ENCODE assay signal across 19 cellular contexts in genomic region chr10:30014511-30014910, GRCh38. TPM values are rescaled to one million over a fixed set of nuclear protein-coding genes. Genes with fewer than 3 reads are reported as not detected.
DNase-seq lines count a peak whose midpoint lies in the region; ATAC-seq and TF ChIP-seq lines count a peak whose summit lies in the region.
"Had no signal": no experiment of that assay in that cellular context is flagged by ENCODE, and none has a peak within 500 bp of the region (broad histone marks: within the 10 kb centered on the region; RNA-seq: fewer than 3 reads in every experiment).

No MANE protein-coding gene starts in this region.

- H3K36me3 ChIP-seq in SJSA1 (peaks cover 44% of the 10 kb centered on the region), fibroblast of lung (ENCODE audit: control insufficient read depth, insufficient read depth, low read length) (no peaks in the 10 kb centered on the region), smooth muscle cell (ENCODE audit: low read depth) (no peaks in the 10 kb centered on the region)
- H3K36me3 ChIP-seq: BLaER1 had no signal

- no peaks in the 10 kb centered on the region for H3K9me3 Mint-ChIP-seq in activated CD8-positive, alpha-beta memory T cell treated with anti-CD3 and anti-CD28 coated beads, Interleukin-2, amount 10 ng/mL, durations not matched to agents 7 days and 5 days (ENCODE audit: low read depth)
- H3K9me3 Mint-ChIP-seq: CD4-positive, alpha-beta memory T cell had no signal

- H3K36me3 Mint-ChIP-seq in activated CD8-positive, alpha-beta memory T cell treated with anti-CD3 and anti-CD28 coated beads, Interleukin-2, amount 10 ng/mL, durations not matched to agents 7 days and 5 days = no peaks in the 10 kb centered on the region
- H3K36me3 Mint-ChIP-seq: CD4-positive, alpha-beta memory T cell had no signal

- no peaks in the 10 kb centered on the region for H3K9me3 ChIP-seq in SJSA1 (replicated peaks)
- no peaks in the 10 kb centered on the region for H3K9me3 ChIP-seq in fibroblast of lung (ENCODE audit: control insufficient read depth, insufficient read depth, low read depth, low read length)
- no peaks in the 10 kb centered on the region for H3K9me3 ChIP-seq in smooth muscle cell (replicated peaks; ENCODE audit: low read depth)
- H3K9me3 ChIP-seq: BLaER1 had no signal

- no peak overlapping the region for H2AFZ ChIP-seq in fibroblast of lung (ENCODE audit: low read length)
- H2AFZ ChIP-seq in smooth muscle cell (ENCODE audit: low read depth) = no peak overlapping the region

- H3K27ac ChIP-seq in SJSA1 (peak overlapping the region; percentile 42; the same call in 1 of the 2 replicates), fibroblast of lung (ENCODE audit: insufficient read depth, low read length) (no peak overlapping the region), smooth muscle cell (ENCODE audit: low read depth) (peak overlapping the region; percentile 3)
- H3K27ac ChIP-seq: BLaER1 had no signal

- peaks cover 6% of the 10 kb centered on the region for H3F3A ChIP-seq in smooth muscle cell (ENCODE audit: low read depth)

- no peaks in the 10 kb centered on the region for H4K20me1 ChIP-seq in fibroblast of lung (ENCODE audit: control insufficient read depth, extremely low read depth, insufficient read depth, low read length)
- no peaks in the 10 kb centered on the region for H4K20me1 ChIP-seq in smooth muscle cell (ENCODE audit: low read depth)
- H4K20me1 ChIP-seq: BLaER1 had no signal

- CTCF ChIA-PET in activated CD8-positive, alpha-beta memory T cell treated with anti-CD3 and anti-CD28 coated beads, Interleukin-2, amount 10 ng/mL, durations not matched to agents 7 days and 5 days (lab: Charles Lee) = interaction anchor here (0.9 to 2.5 kb wide), 4 partner anchors 12 to 35 kb away, joined by 3 to 10 read pairs (median 5); no protein-coding TSS in a partner anchor

- H3K4me3 ChIP-seq in SJSA1 (no peak overlapping the region), fibroblast of lung (replicated peaks in 1 of 4; ENCODE audit: control extremely low read depth in 1 of 4, insufficient read depth in 1 of 4, low read depth in 3 of 4, low read length in 4 of 4) (no peak overlapping the region), smooth muscle cell (no peak overlapping the region)
- H3K4me3 ChIP-seq: BLaER1 had no signal

- peaks cover 37% of the 10 kb centered on the region for H3K4me1 ChIP-seq in SJSA1 (replicated peaks)
- peaks cover 7% of the 10 kb centered on the region for H3K4me1 ChIP-seq in fibroblast of lung (ENCODE audit: control insufficient read depth, extremely low read depth, insufficient read depth, low read length)
- peaks cover 13% of the 10 kb centered on the region for H3K4me1 ChIP-seq in smooth muscle cell (ENCODE audit: low read depth)

- peaks cover 25% of the 10 kb centered on the region for H3K27me3 Mint-ChIP-seq in activated CD8-positive, alpha-beta memory T cell treated with anti-CD3 and anti-CD28 coated beads, Interleukin-2, amount 10 ng/mL, durations not matched to agents 7 days and 5 days

- peaks cover 31% of the 10 kb centered on the region for H3K4me1 Mint-ChIP-seq in activated CD8-positive, alpha-beta memory T cell treated with anti-CD3 and anti-CD28 coated beads, Interleukin-2, amount 10 ng/mL, durations not matched to agents 7 days and 5 days

- H3K27me3 ChIP-seq in SJSA1 (replicated peaks) (no peaks in the 10 kb centered on the region), fibroblast of lung (ENCODE audit: control insufficient read depth, insufficient read depth, low read length) (no peaks in the 10 kb centered on the region), smooth muscle cell (ENCODE audit: low read depth) (no peaks in the 10 kb centered on the region)
- H3K27me3 ChIP-seq: BLaER1 had no signal

- peak overlapping the region; percentile 73 for H3K27ac Mint-ChIP-seq in activated CD8-positive, alpha-beta memory T cell treated with anti-CD3 and anti-CD28 coated beads, Interleukin-2, amount 10 ng/mL, durations not matched to agents 7 days and 5 days
- H3K27ac Mint-ChIP-seq: CD4-positive, alpha-beta memory T cell had no signal

- no peak overlapping the region for H3K9ac ChIP-seq in fibroblast of lung (ENCODE audit: insufficient read depth, low read length)
- no peak overlapping the region for H3K9ac ChIP-seq in smooth muscle cell (ENCODE audit: low read depth)
- H3K9ac ChIP-seq: BLaER1 had no signal

- TF ChIP-seq CTCF in fibroblast of lung (conservative IDR thresholded peaks at IDR 0.05 in 1 of 2, IDR thresholded peaks at IDR 0.05 in 1 of 2; ENCODE audit: low read depth in 1 of 2, low read length in 2 of 2) (no peak), smooth muscle cell (IDR thresholded peaks at IDR 0.05; ENCODE audit: borderline replicate concordance, insufficient read depth, poor library complexity, severe bottlenecking) (no peak)

- H3K4me2 ChIP-seq in fibroblast of lung (ENCODE audit: extremely low read depth, insufficient read depth, low read length) (peak overlapping the region; percentile 32), smooth muscle cell (peak overlapping the region; percentile 44)
- H3K4me2 ChIP-seq: BLaER1 had no signal

- WGBS in smooth muscle cell (ENCODE audit: low lambda C conversion rate) = 51% methylated on average over 8 of the region's 8 CpGs

- DNase-seq in activated CD8-positive, alpha-beta memory T cell treated with anti-CD3 and anti-CD28 coated beads, Interleukin-2, amount 10 ng/mL, durations not matched to agents 7 days and 5 days = no peak
- DNase-seq in activated CD8-positive, alpha-beta memory T cell treated with anti-CD3 and anti-CD28 coated beads for 24 hours = no peak
- DNase-seq in SJSA1 (ENCODE audit: low read depth in 1 of 2, low spot score in 2 of 2) (peak in 1 of 2 experiments; percentile 23), fibroblast of lung (ENCODE audit: low read depth in 2 of 2) (peak; percentile 39 to 45), smooth muscle cell (lab: John Stamatoyannopoulos, UW; ENCODE audit: unreplicated experiment) (no peak), NCI-H2196 (lab: John Stamatoyannopoulos, UW; ENCODE audit: unreplicated experiment) (no peak), medulla oblongata (ENCODE audit: extremely low spot score) (no peak)
- DNase-seq in stimulated activated CD4-positive, alpha-beta T cell treated with anti-CD3 and anti-CD28 coated beads, Interleukin-15, amount 100 ng/mL, for 24 hours = no peak
- DNase-seq: Calu3; CD4-positive, alpha-beta memory T cell; KBM-7; NCI-H1105; NCI-H1694; NCI-H2081 treated with DMSO at 0.1 percent for 48 hours; NCI-H510A; NCI-H748 treated with DMSO at 0.1 percent for 48 hours; NK-92 treated with Interleukin-12 subunit alpha and Interleukin-12 subunit beta, amount 100 ng/mL, for 24 hours; Right ventricle myocardium superior had no signal

- H3K4me3 Mint-ChIP-seq in activated CD8-positive, alpha-beta memory T cell treated with anti-CD3 and anti-CD28 coated beads, Interleukin-2, amount 10 ng/mL, durations not matched to agents 7 days and 5 days = no peak overlapping the region
- H3K4me3 Mint-ChIP-seq: CD4-positive, alpha-beta memory T cell had no signal

- peak; percentile 47 for ATAC-seq in activated CD8-positive, alpha-beta memory T cell treated with anti-CD3 and anti-CD28 coated beads, Interleukin-2, amount 10 ng/mL, durations not matched to agents 7 days and 5 days

- H3K79me2 ChIP-seq in fibroblast of lung (ENCODE audit: control insufficient read depth, insufficient read depth, low read length) = no peaks in the 10 kb centered on the region
- no peaks in the 10 kb centered on the region for H3K79me2 ChIP-seq in smooth muscle cell (ENCODE audit: low read depth)

RNA-seq across cellular contexts. Expression of gene JCAD, which starts 44.9 kb away (rescaled TPM):
- under 1 TPM; 0.16 to 0.58 TPM for total RNA-seq in activated CD8-positive, alpha-beta memory T cell treated with anti-CD3 and anti-CD28 coated beads, Interleukin-2, amount 10 ng/mL, durations not matched to agents 7 days and 5 days
- 15.6 and 24.9 TPM in 2 replicates for total RNA-seq in SJSA1 (2014; rRNA removed; shearing (Covaris generic))
- total RNA-seq in fibroblast of lung (25.9 and 27.1 TPM in 2 replicates), smooth muscle cell (7.8 and 9.6 TPM in 2 replicates)
- polyA plus RNA-seq in fibroblast of lung (3.3 and 8.3 TPM in 2 replicates), smooth muscle cell (6.8 and 7.5 TPM in 2 replicates)
- 5.1 and 9.2 TPM in 2 replicates for polyA plus RNA-seq in fibroblast of lung (2012)
- polyA minus RNA-seq in fibroblast of lung (ENCODE audit: low replicate concordance) = 4.8 and 11.0 TPM in 2 replicates
- total RNA-seq: CD4-positive, alpha-beta memory T cell had no signal
- polyA plus RNA-seq: CD4-positive, alpha-beta memory T cell had no signal

Comparison
In these comparisons a context has a peak if more than half of its experiments do, and no peak if none do; other contexts are left out.
1. DNase-seq: peak in fibroblast of lung (2 of 2); none in activated CD8-positive, alpha-beta memory T cell treated with anti-CD3 and anti-CD28 coated beads, Interleukin-2, amount 10 ng/mL, durations not matched to agents 7 days and 5 days (single experiment), activated CD8-positive, alpha-beta memory T cell treated with anti-CD3 and anti-CD28 coated beads for 24 hours (single experiment), smooth muscle cell (single experiment), stimulated activated CD4-positive, alpha-beta T cell treated with anti-CD3 and anti-CD28 coated beads, Interleukin-15, amount 100 ng/mL, for 24 hours (single experiment), NCI-H2196 (single experiment) and medulla oblongata (single experiment).